ENCODE assay signal across 1 cellular context in the genomic region with DNA sequence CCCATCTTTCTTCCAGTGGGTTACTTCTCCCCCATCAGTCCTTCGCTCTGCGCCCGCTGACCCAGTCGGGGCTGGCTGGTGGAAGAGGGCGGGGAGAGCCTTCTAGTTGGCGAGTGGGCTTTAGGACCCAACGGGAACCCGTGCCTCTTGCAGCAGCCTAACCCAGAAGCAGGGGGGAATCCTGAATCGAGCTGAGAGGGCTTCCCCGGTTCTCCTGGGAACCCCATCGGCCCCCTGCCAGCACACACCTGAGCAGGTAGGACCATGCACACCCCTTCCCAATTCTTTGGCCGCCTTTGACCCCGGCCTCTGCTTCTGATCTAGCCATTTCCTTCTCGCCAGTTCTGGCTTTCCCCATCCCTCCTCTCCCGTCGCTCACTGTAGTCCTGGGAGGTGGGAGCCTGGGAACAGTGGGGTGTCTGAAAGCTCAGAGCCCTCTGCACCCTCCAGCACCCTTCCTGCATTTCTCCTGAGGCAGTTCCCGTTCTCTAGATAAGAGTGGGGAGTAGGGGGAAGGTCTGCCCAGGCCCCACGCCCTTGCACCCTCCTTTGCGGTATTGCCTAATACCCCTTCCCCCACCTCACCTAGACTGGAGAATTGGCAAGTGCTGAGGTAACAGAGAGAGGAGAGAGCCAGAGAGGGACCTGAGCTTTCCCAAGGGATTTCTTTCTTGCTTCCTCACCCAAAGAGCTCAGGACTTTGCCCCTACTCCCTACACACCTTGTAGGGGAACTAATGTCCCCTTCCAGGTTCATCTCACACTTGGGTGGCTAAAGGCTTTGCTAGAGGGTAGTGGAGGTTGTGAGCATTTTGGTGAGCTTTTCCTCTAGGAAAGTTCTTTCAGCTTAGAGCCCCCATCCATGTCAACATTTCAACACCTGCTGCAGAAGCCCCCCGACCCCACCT.
A peak's percentile ranks its signal among the peaks of the same experiment; 100 is the strongest.
TF ChIP-seq lines count a peak whose summit lies in the region.

Gene RARA (plus strand): TSS at position 150 of the 907 bp plus-strand sequence. CDS start 22,039 bp downstream, outside the sequence.

TF ChIP-seq in HepG2, 621 proteins besides CTCF, POLR2A, EP300 and RAD21 (continued from another document and continues in another):
- TF ChIP-seq, protein P1, sequence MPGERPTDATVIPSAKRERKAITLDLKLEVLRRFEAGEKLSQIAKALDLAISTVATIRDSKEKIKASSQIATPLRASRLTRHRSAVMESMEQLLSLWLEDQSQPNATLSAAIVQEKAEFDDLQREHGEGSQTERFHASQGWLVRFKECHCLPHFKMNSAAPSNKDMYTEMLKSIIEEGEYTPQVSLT (CRISPR knock-in tag; IDR thresholded peaks at IDR 0.05; ENCODE audit: borderline replicate concordance, low read depth), result no peak
- TF ChIP-seq AHDC1 (CRISPR knock-in tag; IDR thresholded peaks at IDR 0.05; ENCODE audit: borderline replicate concordance) (no peak), HMGXB3 (CRISPR knock-in tag; IDR thresholded peaks at IDR 0.05; ENCODE audit: borderline replicate concordance) (no peak), ZSCAN31 (CRISPR knock-in tag; IDR thresholded peaks at IDR 0.05; ENCODE audit: low read depth) (peak; percentile 78), EED (CRISPR knock-in tag; IDR thresholded peaks at IDR 0.05) (peak; percentile 59; the same call in 1 of the 2 replicates), ZNF326 (CRISPR knock-in tag; IDR thresholded peaks at IDR 0.05; ENCODE audit: borderline replicate concordance) (no peak), ZNF772 (CRISPR knock-in tag; IDR thresholded peaks at IDR 0.05) (no peak), ZNF629 (CRISPR knock-in tag; conservative IDR thresholded peaks at IDR 0.05) (no peak), NONO (IDR thresholded peaks at IDR 0.05) (no peak), NONO (CRISPR knock-in tag; conservative IDR thresholded peaks at IDR 0.05) (peak; percentile 28; the same call in 1 of the 2 replicates), ATF5 (CRISPR knock-in tag; IDR thresholded peaks at IDR 0.05; ENCODE audit: low read depth) (no peak), HNRNPLL (IDR thresholded peaks at IDR 0.05; ENCODE audit: low read depth, low read length, poor library complexity, severe bottlenecking) (no peak), ZNF253 (CRISPR knock-in tag; IDR thresholded peaks at IDR 0.05; ENCODE audit: borderline replicate concordance) (no peak), KDM3A (CRISPR knock-in tag; IDR thresholded peaks at IDR 0.05; ENCODE audit: low read depth) (no peak), ZNF83 (CRISPR knock-in tag; IDR thresholded peaks at IDR 0.05; ENCODE audit: borderline replicate concordance) (0 out of 2 replicates have a peak, but pooled peaks have one; percentile 51), SOX5 (CRISPR knock-in tag; IDR thresholded peaks at IDR 0.05; ENCODE audit: borderline replicate concordance) (peak; percentile 40; the same call in 1 of the 2 replicates), ARNTL (CRISPR knock-in tag; IDR thresholded peaks at IDR 0.05) (peak; percentile 50; the same call in 1 of the 2 replicates), ZFP41 (CRISPR knock-in tag; IDR thresholded peaks at IDR 0.05; ENCODE audit: borderline replicate concordance) (peak; percentile 51; the same call in 1 of the 2 replicates), ZNF891 (CRISPR knock-in tag; IDR thresholded peaks at IDR 0.05) (peak; percentile 50; the same call in 1 of the 2 replicates), IKZF4 (CRISPR knock-in tag; IDR thresholded peaks at IDR 0.05; ENCODE audit: borderline replicate concordance, low read depth, not compliant biosample characterization) (peak; percentile 56), FOXM1 (CRISPR knock-in tag; IDR thresholded peaks at IDR 0.05) (no peak), HES4 (CRISPR knock-in tag; IDR thresholded peaks at IDR 0.05; ENCODE audit: borderline replicate concordance) (no peak), KDM2A (CRISPR knock-in tag; IDR thresholded peaks at IDR 0.05; ENCODE audit: borderline replicate concordance, low read depth) (peak; percentile 90), HNRNPL (IDR thresholded peaks at IDR 0.05; ENCODE audit: low read depth, low read length) (0 out of 2 replicates have a peak, but pooled peaks have one; percentile 37)
- TF ChIP-seq, protein P2, sequence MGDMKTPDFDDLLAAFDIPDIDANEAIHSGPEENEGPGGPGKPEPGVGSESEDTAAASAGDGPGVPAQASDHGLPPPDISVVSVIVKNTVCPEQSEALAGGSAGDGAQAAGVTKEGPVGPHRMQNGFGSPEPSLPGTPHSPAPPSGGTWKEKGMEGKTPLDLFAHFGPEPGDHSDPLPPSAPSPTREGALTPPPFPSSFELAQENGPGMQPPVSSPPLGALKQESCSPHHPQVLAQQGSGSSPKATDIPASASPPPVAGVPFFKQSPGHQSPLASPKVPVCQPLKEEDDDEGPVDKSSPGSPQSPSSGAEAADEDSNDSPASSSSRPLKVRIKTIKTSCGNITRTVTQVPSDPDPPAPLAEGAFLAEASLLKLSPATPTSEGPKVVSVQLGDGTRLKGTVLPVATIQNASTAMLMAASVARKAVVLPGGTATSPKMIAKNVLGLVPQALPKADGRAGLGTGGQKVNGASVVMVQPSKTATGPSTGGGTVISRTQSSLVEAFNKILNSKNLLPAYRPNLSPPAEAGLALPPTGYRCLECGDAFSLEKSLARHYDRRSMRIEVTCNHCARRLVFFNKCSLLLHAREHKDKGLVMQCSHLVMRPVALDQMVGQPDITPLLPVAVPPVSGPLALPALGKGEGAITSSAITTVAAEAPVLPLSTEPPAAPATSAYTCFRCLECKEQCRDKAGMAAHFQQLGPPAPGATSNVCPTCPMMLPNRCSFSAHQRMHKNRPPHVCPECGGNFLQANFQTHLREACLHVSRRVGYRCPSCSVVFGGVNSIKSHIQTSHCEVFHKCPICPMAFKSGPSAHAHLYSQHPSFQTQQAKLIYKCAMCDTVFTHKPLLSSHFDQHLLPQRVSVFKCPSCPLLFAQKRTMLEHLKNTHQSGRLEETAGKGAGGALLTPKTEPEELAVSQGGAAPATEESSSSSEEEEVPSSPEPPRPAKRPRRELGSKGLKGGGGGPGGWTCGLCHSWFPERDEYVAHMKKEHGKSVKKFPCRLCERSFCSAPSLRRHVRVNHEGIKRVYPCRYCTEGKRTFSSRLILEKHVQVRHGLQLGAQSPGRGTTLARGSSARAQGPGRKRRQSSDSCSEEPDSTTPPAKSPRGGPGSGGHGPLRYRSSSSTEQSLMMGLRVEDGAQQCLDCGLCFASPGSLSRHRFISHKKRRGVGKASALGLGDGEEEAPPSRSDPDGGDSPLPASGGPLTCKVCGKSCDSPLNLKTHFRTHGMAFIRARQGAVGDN (CRISPR knock-in tag; IDR thresholded peaks at IDR 0.05), result peak; percentile 80
- TF ChIP-seq, protein P3, sequence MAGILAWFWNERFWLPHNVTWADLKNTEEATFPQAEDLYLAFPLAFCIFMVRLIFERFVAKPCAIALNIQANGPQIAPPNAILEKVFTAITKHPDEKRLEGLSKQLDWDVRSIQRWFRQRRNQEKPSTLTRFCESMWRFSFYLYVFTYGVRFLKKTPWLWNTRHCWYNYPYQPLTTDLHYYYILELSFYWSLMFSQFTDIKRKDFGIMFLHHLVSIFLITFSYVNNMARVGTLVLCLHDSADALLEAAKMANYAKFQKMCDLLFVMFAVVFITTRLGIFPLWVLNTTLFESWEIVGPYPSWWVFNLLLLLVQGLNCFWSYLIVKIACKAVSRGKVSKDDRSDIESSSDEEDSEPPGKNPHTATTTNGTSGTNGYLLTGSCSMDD (CRISPR knock-in tag; IDR thresholded peaks at IDR 0.05), result no peak
- TF ChIP-seq, protein P4, sequence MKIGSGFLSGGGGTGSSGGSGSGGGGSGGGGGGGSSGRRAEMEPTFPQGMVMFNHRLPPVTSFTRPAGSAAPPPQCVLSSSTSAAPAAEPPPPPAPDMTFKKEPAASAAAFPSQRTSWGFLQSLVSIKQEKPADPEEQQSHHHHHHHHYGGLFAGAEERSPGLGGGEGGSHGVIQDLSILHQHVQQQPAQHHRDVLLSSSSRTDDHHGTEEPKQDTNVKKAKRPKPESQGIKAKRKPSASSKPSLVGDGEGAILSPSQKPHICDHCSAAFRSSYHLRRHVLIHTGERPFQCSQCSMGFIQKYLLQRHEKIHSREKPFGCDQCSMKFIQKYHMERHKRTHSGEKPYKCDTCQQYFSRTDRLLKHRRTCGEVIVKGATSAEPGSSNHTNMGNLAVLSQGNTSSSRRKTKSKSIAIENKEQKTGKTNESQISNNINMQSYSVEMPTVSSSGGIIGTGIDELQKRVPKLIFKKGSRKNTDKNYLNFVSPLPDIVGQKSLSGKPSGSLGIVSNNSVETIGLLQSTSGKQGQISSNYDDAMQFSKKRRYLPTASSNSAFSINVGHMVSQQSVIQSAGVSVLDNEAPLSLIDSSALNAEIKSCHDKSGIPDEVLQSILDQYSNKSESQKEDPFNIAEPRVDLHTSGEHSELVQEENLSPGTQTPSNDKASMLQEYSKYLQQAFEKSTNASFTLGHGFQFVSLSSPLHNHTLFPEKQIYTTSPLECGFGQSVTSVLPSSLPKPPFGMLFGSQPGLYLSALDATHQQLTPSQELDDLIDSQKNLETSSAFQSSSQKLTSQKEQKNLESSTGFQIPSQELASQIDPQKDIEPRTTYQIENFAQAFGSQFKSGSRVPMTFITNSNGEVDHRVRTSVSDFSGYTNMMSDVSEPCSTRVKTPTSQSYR (CRISPR knock-in tag; IDR thresholded peaks at IDR 0.05; ENCODE audit: borderline replicate concordance), result peak; percentile 89
